1 cellular context compared by ENCODE assay signal in genomic region chr17:15742921-15743320, GRCh38.
TF ChIP-seq lines count a peak whose summit lies in the region.

No MANE protein-coding gene starts in this region.

TF ChIP-seq in H1, 55 proteins besides CTCF, POLR2A, EP300 and RAD21:
- TF ChIP-seq CBX5 (IDR thresholded peaks at IDR 0.05; ENCODE audit: low read depth, low read length) (no peak), GABPA (IDR thresholded peaks at IDR 0.05; ENCODE audit: borderline replicate concordance, insufficient read depth, low read length) (no peak), BRCA1 (IDR thresholded peaks at IDR 0.05; ENCODE audit: low read depth, low read length) (no peak), BCL11A (IDR thresholded peaks at IDR 0.05; ENCODE audit: low read depth in 2 of 2, low read length in 2 of 2) (no peak), NANOG (IDR thresholded peaks at IDR 0.05; ENCODE audit: insufficient read depth, low read depth, low read length, poor library complexity, severe bottlenecking) (no peak), SRF (IDR thresholded peaks at IDR 0.05; ENCODE audit: low read depth, low read length) (no peak), KDM4A (IDR thresholded peaks at IDR 0.05; ENCODE audit: low read depth, low read length, severe bottlenecking) (no peak), CEBPB (IDR thresholded peaks at IDR 0.05; ENCODE audit: low read depth, low read length) (no peak), POLR2AphosphoS5 (IDR thresholded peaks at IDR 0.05; ENCODE audit: low read depth, low read length) (no peak), EGR1 (IDR thresholded peaks at IDR 0.05; ENCODE audit: borderline replicate concordance, low read depth, low read length) (no peak), KDM1A (IDR thresholded peaks at IDR 0.05; ENCODE audit: borderline replicate concordance, low read length) (no peak), TBP (IDR thresholded peaks at IDR 0.05; ENCODE audit: low read depth, low read length) (no peak), GTF2F1 (IDR thresholded peaks at IDR 0.05; ENCODE audit: borderline replicate concordance, low read depth, low read length) (no peak), TAF7 (optimal IDR thresholded peaks at IDR 0.05; ENCODE audit: borderline replicate concordance, low read depth, low read length) (no peak), SP2 (IDR thresholded peaks at IDR 0.05; ENCODE audit: low read length) (no peak), JUND (IDR thresholded peaks at IDR 0.05; ENCODE audit: low read length) (no peak), TEAD4 (IDR thresholded peaks at IDR 0.05; ENCODE audit: low read depth, low read length) (no peak)
TF ChIP-seq in H1: peak in this region for 0.
